ENCODE assay signal across 21 cellular contexts in genomic region chr17:77034677-77035424, GRCh38.
"Had no signal": no experiment of that assay in that cellular context is flagged by ENCODE, and none has a peak within 500 bp of the region (broad histone marks: within the 10 kb centered on the region; RNA-seq: fewer than 3 reads in every experiment).

No MANE protein-coding gene starts in this region.

- H3K36me3 ChIP-seq: esophagus muscularis mucosa, upper lobe of left lung had no signal

- H3K27ac ChIP-seq: esophagus muscularis mucosa, upper lobe of left lung had no signal

- H3K4me1 Mint-ChIP-seq: nephron had no signal

- H3K36me3 Mint-ChIP-seq: activated CD4-positive, alpha-beta memory T cell treated with anti-CD3 and anti-CD28 coated beads for 36 hours; activated naive CD8-positive, alpha-beta T cell treated with anti-CD3 and anti-CD28 coated beads, Interleukin-2, amount 10 ng/mL, durations not matched to agents 7 days and 5 days had no signal

- H3K4me3 ChIP-seq: esophagus muscularis mucosa, upper lobe of left lung had no signal

- H3K4me1 ChIP-seq: upper lobe of left lung had no signal

- H3K27ac Mint-ChIP-seq: activated B cell treated with CpG ODN at 0.5 μM for 24 hours; activated CD4-positive, alpha-beta memory T cell treated with anti-CD3 and anti-CD28 coated beads for 36 hours; activated naive CD4-positive, alpha-beta T cell treated with anti-CD3 and anti-CD28 coated beads for 36 hours; activated naive CD8-positive, alpha-beta T cell treated with anti-CD3 and anti-CD28 coated beads, Interleukin-2, amount 10 ng/mL, durations not matched to agents 7 days and 5 days; effector memory CD8-positive, alpha-beta T cell; nephron; stimulated activated naive B cell treated with anti-CD40 and anti-IgM and Interleukin-4, amounts not matched to agents 10 μg/mL and 1 μg/mL and 100 μg/mL, for 72 hours; T-helper 1 cell treated with Interleukin-12 subunit alpha and Interleukin-12 subunit beta and Interleukin-4 antibody, amounts not matched to agents 30 μg/mL and 1 μg/mL, for 36 hours had no signal

- H3K27me3 ChIP-seq: upper lobe of left lung had no signal

- DNase-seq: activated B cell treated with CpG ODN at 0.5 μM for 24 hours; activated CD4-positive, alpha-beta memory T cell treated with anti-CD3 and anti-CD28 coated beads for 36 hours; activated CD4-positive, alpha-beta T cell treated with anti-CD3 and anti-CD28 coated beads for 4 hours; activated effector memory CD4-positive, alpha-beta T cell treated with Interleukin-2 at 50 U/mL for 16 hours; activated naive CD4-positive, alpha-beta T cell treated with anti-CD3 and anti-CD28 coated beads for 36 hours; activated naive CD8-positive, alpha-beta T cell treated with anti-CD3 and anti-CD28 coated beads, Interleukin-2, amount 10 ng/mL, durations not matched to agents 7 days and 5 days; activated T-cell treated with anti-CD3 and anti-CD28 coated beads, Interleukin-2, amount 50 U/mL, for 48 hours; amniotic stem cell; caudate nucleus; effector memory CD8-positive, alpha-beta T cell; hippocampal formation; midbrain; stimulated activated CD4-positive, alpha-beta T cell treated with anti-CD3 and anti-CD28 coated beads, Interleukin-2, amount 100 ng/mL, for 48 hours; stimulated activated CD8-positive, alpha-beta memory T cell treated with anti-CD3 and anti-CD28 coated beads, Interleukin-4, amount 100 ng/mL, for 48 hours; stimulated activated naive B cell treated with anti-CD40 and anti-IgM and Interleukin-4, amounts not matched to agents 10 μg/mL and 1 μg/mL and 100 μg/mL, for 72 hours; T1000; upper lobe of left lung had no signal

- H3K4me3 Mint-ChIP-seq: activated B cell treated with CpG ODN at 0.5 μM for 24 hours; activated CD4-positive, alpha-beta memory T cell treated with anti-CD3 and anti-CD28 coated beads for 36 hours; activated naive CD4-positive, alpha-beta T cell treated with anti-CD3 and anti-CD28 coated beads for 36 hours; activated naive CD8-positive, alpha-beta T cell treated with anti-CD3 and anti-CD28 coated beads, Interleukin-2, amount 10 ng/mL, durations not matched to agents 7 days and 5 days; brain; effector memory CD8-positive, alpha-beta T cell; nephron; stimulated activated naive B cell treated with anti-CD40 and anti-IgM and Interleukin-4, amounts not matched to agents 10 μg/mL and 1 μg/mL and 100 μg/mL, for 72 hours; T-helper 1 cell treated with Interleukin-12 subunit alpha and Interleukin-12 subunit beta and Interleukin-4 antibody, amounts not matched to agents 30 μg/mL and 1 μg/mL, for 36 hours had no signal
